In the genomic region with DNA sequence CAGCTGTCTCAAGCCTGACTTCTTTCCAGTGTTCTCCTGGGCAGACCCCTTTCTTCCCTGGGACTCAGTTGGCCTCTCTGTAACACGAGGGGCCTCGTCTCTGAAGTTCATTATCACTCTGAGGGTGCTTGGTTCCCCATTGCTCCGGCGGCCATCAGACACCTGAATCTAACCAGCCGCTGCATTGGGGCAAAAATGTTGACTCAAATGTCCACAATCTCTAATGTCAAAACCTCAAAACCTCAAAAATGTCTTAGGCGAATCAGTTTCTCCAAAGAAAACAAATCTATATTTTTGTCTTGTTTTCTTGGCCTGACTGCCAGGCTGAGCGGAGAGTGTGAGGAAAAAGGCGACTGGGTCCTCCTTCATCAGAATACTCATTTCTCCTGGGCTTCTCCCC, we compare ENCODE assay signal across 31 cellular contexts.
DNase-seq lines count a peak whose midpoint lies in the region; ATAC-seq, FAIRE-seq and TF ChIP-seq lines count a peak whose summit lies in the region.
"Had no signal": no experiment of that assay in that cellular context is flagged by ENCODE, and none has a peak within 500 bp of the region (broad histone marks: within the 10 kb centered on the region; RNA-seq: fewer than 3 reads in every experiment).

No MANE protein-coding gene starts in this region.

- 63% methylated on average over 2 of the region's 8 CpGs; no CpG with 5 or more reads in 1 of the 2 experiments for WGBS in IMR-90 (ENCODE audit: extremely low coverage in 2 of 2, insufficient read length in 1 of 2), 2 experiments

- H3K4me3 ChIP-seq in IMR-90 (ENCODE audit: insufficient read depth, low read depth, low read length), result no peak overlapping the region
- H3K4me3 ChIP-seq: cardiac muscle cell, gastroesophageal sphincter, hepatocyte, smooth muscle cell, stomach, tibial nerve had no signal

- no peak overlapping the region for H2BK120ac ChIP-seq in IMR-90 (ENCODE audit: low read depth, low read length)

- no peak overlapping the region for H3K9ac ChIP-seq in IMR-90 (ENCODE audit: low read depth, low read length)

- H4K91ac ChIP-seq in IMR-90 (ENCODE audit: insufficient read depth, low read depth, low read length), result no peak overlapping the region

- H3K4me1 ChIP-seq in IMR-90 (ENCODE audit: control insufficient read depth, insufficient read depth, low read length), result no peaks in the 10 kb centered on the region
- H3K4me1 ChIP-seq: tibial nerve had no signal

- no peak overlapping the region for H3K56ac ChIP-seq in IMR-90 (ENCODE audit: extremely low read depth, insufficient read depth, low read length)

- intact Hi-C loops in IMR-90 (cut with micrococcal nuclease), result no loop called here

- H2AK9ac ChIP-seq in IMR-90 (replicated peaks; ENCODE audit: low read depth, low read length, poor library complexity), result no peak overlapping the region

- H2BK20ac ChIP-seq in IMR-90 (ENCODE audit: low read depth, low read length), result no peak overlapping the region

- POLR2A ChIA-PET in IMR-90 (lab: Charles Lee; ENCODE audit: unreplicated experiment), result no interaction called here

- no peaks in the 10 kb centered on the region for H3K9me3 ChIP-seq in IMR-90 (ENCODE audit: control insufficient read depth, insufficient read depth, low read length)
- H3K9me3 ChIP-seq: gastroesophageal sphincter, stomach, tibial nerve had no signal

- no peaks in the 10 kb centered on the region for H3K79me1 ChIP-seq in IMR-90 (ENCODE audit: low read depth in 1 of 2, low read length in 2 of 2)

- FAIRE-seq in HTR-8/SVneo (lab: Jason Lieb, UNC), result no peak
- FAIRE-seq: A204.1 had no signal

- no peak overlapping the region for H4K5ac ChIP-seq in IMR-90 (ENCODE audit: low read depth, low read length)

- H3K23ac ChIP-seq in IMR-90 (ENCODE audit: low read depth, low read length), result no peak overlapping the region

- dilution Hi-C loops in IMR-90 (cut with HindIII; ENCODE audit: low sequenced_read_pairs, unreplicated experiment), result no loop called here

- H2AK5ac ChIP-seq in IMR-90 (ENCODE audit: low read depth, low read length), result no peak overlapping the region

- H3K4ac ChIP-seq in IMR-90 (ENCODE audit: low read depth, low read length), result no peak overlapping the region

- H4K20me1 ChIP-seq in IMR-90 (ENCODE audit: insufficient read depth, low read length), result no peaks in the 10 kb centered on the region

- H3K27me3 ChIP-seq in IMR-90 (ENCODE audit: control insufficient read depth, insufficient read depth, low read length), result peaks cover 21% of the 10 kb centered on the region
- H3K27me3 ChIP-seq: hepatocyte, tibial nerve had no signal

- no peak overlapping the region for H4K8ac ChIP-seq in IMR-90 (ENCODE audit: low read depth in 2 of 2, low read length in 2 of 2)

- no peak overlapping the region for H2AFZ ChIP-seq in IMR-90 (replicated peaks; ENCODE audit: low read length, poor library complexity)
- H2AFZ ChIP-seq: hepatocyte had no signal

- no peak overlapping the region for H2BK15ac ChIP-seq in IMR-90 (ENCODE audit: low read depth, low read length)

- in situ Hi-C loops in IMR-90 (cut with MboI; ENCODE audit: low sequenced_read_pairs), result loop anchor here (10.0 to 25.0 kb wide), 3 partner anchors 1255 to 1502 kb away; no protein-coding TSS in a partner anchor
- in situ Hi-C loops in GM13977 (cut with MboI; ENCODE audit: low pct_unique_long_range_greater_than_20kb, low sequenced_read_pairs, unreplicated experiment), result loop anchor here (10.0 to 25.0 kb wide), 2 partner anchors 675 to 1252 kb away; no protein-coding TSS in a partner anchor

- peak; percentile 11 for DNase-seq in A172 (ENCODE audit: low spot score)
- DNase-seq in IMR-90, result peak; percentile 20
- DNase-seq in amniotic epithelial cell (ENCODE audit: low read depth), result peak; percentile 51
- DNase-seq in fibroblast of peridontal ligament (ENCODE audit: extremely low read depth), result peak; percentile 45
- no peak for DNase-seq in GM13977 (ENCODE audit: low spot score)
- no peak for DNase-seq in HTR-8/SVneo (ENCODE audit: insufficient read length, low spot score)
- no peak for DNase-seq in stimulated activated CD8-positive, alpha-beta memory T cell treated with anti-CD3 and anti-CD28 coated beads, Interleukin-4, amount 100 ng/mL, for 48 hours
- DNase-seq: activated CD4-positive, CD25-positive, alpha-beta regulatory T cell; activated CD8-positive, alpha-beta memory T cell treated with anti-CD3 and anti-CD28 coated beads, Interleukin-2, amount 10 ng/mL, durations not matched to agents 7 days and 5 days; activated naive CD4-positive, alpha-beta T cell; activated T-cell treated with anti-CD3 and anti-CD28 coated beads, Interleukin-2, amount 50 U/mL, for 48 hours; CD8-positive, alpha-beta T cell; DMS 273 treated with DMSO at 0.1 percent for 48 hours; H9; naive B cell; NCI-H1092 treated with DMSO at 0.1 percent for 48 hours; NCI-H2029; NCI-H345; NCI-H748 treated with DMSO at 0.1 percent for 48 hours; stimulated activated CD4-positive, alpha-beta T cell treated with anti-CD3 and anti-CD28 coated beads, Interleukin-1b, Interleukin-23, amount 100 ng/mL, for 48 hours; stomach; T-cell had no signal

- no peak for ATAC-seq in IMR-90 (ENCODE audit: low read depth)
- no peak for ATAC-seq in HG02763 (IDR thresholded peaks at IDR 0.05; ENCODE audit: unreplicated experiment)
- ATAC-seq: CD8-positive, alpha-beta T cell; gastroesophageal sphincter; left lobe of liver; T-cell had no signal

- TF ChIP-seq RAD21 in IMR-90 (IDR thresholded peaks at IDR 0.05; ENCODE audit: low read length), result no peak

- TF ChIP-seq POLR2A in IMR-90 (IDR thresholded peaks at IDR 0.05; ENCODE audit: low read depth, low read length), result no peak

- no peak overlapping the region for H2BK5ac ChIP-seq in IMR-90 (ENCODE audit: low read depth, low read length, poor library complexity, severe bottlenecking)

- no peaks in the 10 kb centered on the region; the same call in 1 of the 2 replicates for H3K9me1 ChIP-seq in IMR-90 (ENCODE audit: insufficient read depth, low read length)

- CTCF ChIA-PET in IMR-90 (lab: Yijun Ruan, JAX), result no interaction called here

- H3K36me3 ChIP-seq in IMR-90 (ENCODE audit: control insufficient read depth, insufficient read depth, low read length), result no peaks in the 10 kb centered on the region
- H3K36me3 ChIP-seq: cardiac muscle cell, gastroesophageal sphincter, stomach, tibial nerve had no signal

- H3K27ac ChIP-seq in IMR-90 (ENCODE audit: insufficient read depth, low read length), result no peak overlapping the region
- H3K27ac ChIP-seq: cardiac muscle cell, gastroesophageal sphincter, hepatocyte, RWPE1, stomach, tibial nerve had no signal

- no peak overlapping the region for H3K14ac ChIP-seq in IMR-90 (replicated peaks; ENCODE audit: low read depth, low read length)

- no peak overlapping the region for H3K4me2 ChIP-seq in IMR-90 (ENCODE audit: low read depth, low read length)
- H3K4me2 ChIP-seq: hepatocyte, smooth muscle cell had no signal

- no peak for TF ChIP-seq CTCF in IMR-90 (conservative IDR thresholded peaks at IDR 0.05; ENCODE audit: low read depth, low read length)
- TF ChIP-seq CTCF in GM13977 (IDR thresholded peaks at IDR 0.05; ENCODE audit: extremely low read depth, insufficient read depth, missing control alignments), result no peak

- no TSS peak for BruUV-seq in IMR-90 (replicated peaks; lab: Mats Ljungman, UMichigan)

- H3K18ac ChIP-seq in IMR-90 (ENCODE audit: low read depth, low read length), result no peak overlapping the region

TF ChIP-seq in IMR-90, 13 proteins besides CTCF, POLR2A, EP300 and RAD21:
- no peak for TF ChIP-seq SMC3 (IDR thresholded peaks at IDR 0.05; ENCODE audit: low read depth, low read length)
- TF ChIP-seq, protein P1, sequence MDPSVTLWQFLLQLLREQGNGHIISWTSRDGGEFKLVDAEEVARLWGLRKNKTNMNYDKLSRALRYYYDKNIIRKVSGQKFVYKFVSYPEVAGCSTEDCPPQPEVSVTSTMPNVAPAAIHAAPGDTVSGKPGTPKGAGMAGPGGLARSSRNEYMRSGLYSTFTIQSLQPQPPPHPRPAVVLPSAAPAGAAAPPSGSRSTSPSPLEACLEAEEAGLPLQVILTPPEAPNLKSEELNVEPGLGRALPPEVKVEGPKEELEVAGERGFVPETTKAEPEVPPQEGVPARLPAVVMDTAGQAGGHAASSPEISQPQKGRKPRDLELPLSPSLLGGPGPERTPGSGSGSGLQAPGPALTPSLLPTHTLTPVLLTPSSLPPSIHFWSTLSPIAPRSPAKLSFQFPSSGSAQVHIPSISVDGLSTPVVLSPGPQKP (IDR thresholded peaks at IDR 0.05; ENCODE audit: borderline replicate concordance, low read depth, low read length), result no peak
- TF ChIP-seq, protein P2, sequence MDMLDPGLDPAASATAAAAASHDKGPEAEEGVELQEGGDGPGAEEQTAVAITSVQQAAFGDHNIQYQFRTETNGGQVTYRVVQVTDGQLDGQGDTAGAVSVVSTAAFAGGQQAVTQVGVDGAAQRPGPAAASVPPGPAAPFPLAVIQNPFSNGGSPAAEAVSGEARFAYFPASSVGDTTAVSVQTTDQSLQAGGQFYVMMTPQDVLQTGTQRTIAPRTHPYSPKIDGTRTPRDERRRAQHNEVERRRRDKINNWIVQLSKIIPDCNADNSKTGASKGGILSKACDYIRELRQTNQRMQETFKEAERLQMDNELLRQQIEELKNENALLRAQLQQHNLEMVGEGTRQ (IDR thresholded peaks at IDR 0.05; ENCODE audit: low read depth, low read length), result no peak
- no peak for TF ChIP-seq MAFK (IDR thresholded peaks at IDR 0.05; ENCODE audit: low read depth, low read length)
- TF ChIP-seq RFX5 (IDR thresholded peaks at IDR 0.05; ENCODE audit: low read depth, low read length), result no peak
- TF ChIP-seq RCOR1 (IDR thresholded peaks at IDR 0.05; ENCODE audit: insufficient replicate concordance, low read length), result no peak
- TF ChIP-seq CEBPB (IDR thresholded peaks at IDR 0.05; ENCODE audit: low read depth, low read length), result no peak
- no peak for TF ChIP-seq NFE2L2 (IDR thresholded peaks at IDR 0.05; ENCODE audit: low read depth, low read length)
- no peak for TF ChIP-seq CHD1 (IDR thresholded peaks at IDR 0.05; ENCODE audit: low read depth, low read length)
- no peak for TF ChIP-seq FOS (IDR thresholded peaks at IDR 0.05; ENCODE audit: low read depth, low read length)
- TF ChIP-seq MXI1 (IDR thresholded peaks at IDR 0.05; ENCODE audit: borderline replicate concordance, low read depth, low read length), result no peak
- no peak for TF ChIP-seq BHLHE40 (IDR thresholded peaks at IDR 0.05; ENCODE audit: low read depth, low read length)
- no peak for TF ChIP-seq MAZ (IDR thresholded peaks at IDR 0.05; ENCODE audit: borderline replicate concordance, low read depth, low read length)

Comparison
In these comparisons a context has a peak if more than half of its experiments do, and no peak if none do; other contexts are left out.
1. DNase-seq: peak in A172 (single experiment), IMR-90 (single experiment), amniotic epithelial cell (single experiment) and fibroblast of peridontal ligament (single experiment); none in GM13977 (single experiment), HTR-8/SVneo (single experiment) and stimulated activated CD8-positive, alpha-beta memory T cell treated with anti-CD3 and anti-CD28 coated beads, Interleukin-4, amount 100 ng/mL, for 48 hours (single experiment).